In genomic region chr11:64996327-64996709, GRCh38 we compare ENCODE assay signal across 6 cellular contexts. TPM values are rescaled to one million over a fixed set of nuclear protein-coding genes. Genes with fewer than 3 reads are reported as not detected.
DNase-seq lines count a peak whose midpoint lies in the region; ATAC-seq and TF ChIP-seq lines count a peak whose summit lies in the region.

No MANE protein-coding gene starts in this region.

- H3K4me1 ChIP-seq in OCI-LY7 (ENCODE audit: insufficient read depth, low read length, poor library complexity, severe bottlenecking): peaks cover 35% of the 10 kb centered on the region

- CTCF ChIA-PET in OCI-LY7 (lab: Charles Lee; ENCODE audit: unreplicated experiment): interaction anchor here (0.6 kb wide), 1 partner anchor 148 kb away, joined by 4 read pairs; no protein-coding TSS in a partner anchor

- H3K9me3 ChIP-seq in OCI-LY7 (ENCODE audit: low read length): no peaks in the 10 kb centered on the region

- peak overlapping the region; percentile 48 for H3K27ac Mint-ChIP-seq in stimulated activated memory B cell treated with anti-CD40 and anti-IgM and Interleukin-4, amounts not matched to agents 10 μg/mL and 1 μg/mL and 100 μg/mL, for 72 hours

- H3K4me3 ChIP-seq in OCI-LY7 (ENCODE audit: low read depth, low read length, poor library complexity, severe bottlenecking) (peak overlapping the region; percentile 0), foreskin fibroblast (ENCODE audit: low read depth in 1 of 2, low read length in 2 of 2) (peak overlapping the region; percentile 46 to 54)

- H3K4me3 Mint-ChIP-seq in stimulated activated memory B cell treated with anti-CD40 and anti-IgM and Interleukin-4, amounts not matched to agents 10 μg/mL and 1 μg/mL and 100 μg/mL, for 72 hours: peak overlapping the region; percentile 74

- no peaks in the 10 kb centered on the region for H3K36me3 Mint-ChIP-seq in stimulated activated memory B cell treated with anti-CD40 and anti-IgM and Interleukin-4, amounts not matched to agents 10 μg/mL and 1 μg/mL and 100 μg/mL, for 72 hours

- no TSS peak for BruUV-seq in OCI-LY7 (replicated peaks; lab: Mats Ljungman, UMichigan)

- no peak overlapping the region for H3K27ac ChIP-seq in OCI-LY7 (ENCODE audit: low read depth, low read length, poor library complexity, severe bottlenecking)

- no peaks in the 10 kb centered on the region for H3K9me2 ChIP-seq in OCI-LY7 (ENCODE audit: insufficient read depth, low read length)

- H3K9me3 Mint-ChIP-seq in stimulated activated memory B cell treated with anti-CD40 and anti-IgM and Interleukin-4, amounts not matched to agents 10 μg/mL and 1 μg/mL and 100 μg/mL, for 72 hours: no peaks in the 10 kb centered on the region

- no peaks in the 10 kb centered on the region for H3K27me3 Mint-ChIP-seq in stimulated activated memory B cell treated with anti-CD40 and anti-IgM and Interleukin-4, amounts not matched to agents 10 μg/mL and 1 μg/mL and 100 μg/mL, for 72 hours

- TF ChIP-seq CTCF in OCI-LY7 (conservative IDR thresholded peaks at IDR 0.05; ENCODE audit: low read length) (no peak), foreskin fibroblast (IDR thresholded peaks at IDR 0.05; ENCODE audit: low read depth, low read length) (no peak)

- ATAC-seq in stimulated activated memory B cell treated with anti-CD40 and anti-IgM and Interleukin-4, amounts not matched to agents 10 μg/mL and 1 μg/mL and 100 μg/mL, for 72 hours: no peak
- no peak for ATAC-seq in GM21576 (IDR thresholded peaks at IDR 0.05; ENCODE audit: unreplicated experiment)
- ATAC-seq in HG03432 (IDR thresholded peaks at IDR 0.05; ENCODE audit: unreplicated experiment): no peak

- H3K4me2 ChIP-seq in OCI-LY7 (ENCODE audit: low read length): peak overlapping the region; percentile 35

- H2AFZ ChIP-seq in OCI-LY7 (ENCODE audit: low read length): peak overlapping the region; percentile 77

- DNase-seq in OCI-LY7 (ENCODE audit: low spot score): no peak
- DNase-seq in foreskin fibroblast: no peak
- no peak for DNase-seq in activated naive CD4-positive, alpha-beta T cell treated with Interleukin-2 at 50 U/mL for 16 hours

- no peaks in the 10 kb centered on the region for H3K79me2 ChIP-seq in OCI-LY7 (ENCODE audit: insufficient read depth, low read depth, low read length)

- intact Hi-C loops in OCI-LY7 (cut with micrococcal nuclease; ENCODE audit: unreplicated experiment): no loop called here

- peaks cover 34% of the 10 kb centered on the region for H3K4me1 Mint-ChIP-seq in stimulated activated memory B cell treated with anti-CD40 and anti-IgM and Interleukin-4, amounts not matched to agents 10 μg/mL and 1 μg/mL and 100 μg/mL, for 72 hours

- H3K36me3 ChIP-seq in OCI-LY7 (ENCODE audit: insufficient read depth, low read length): no peaks in the 10 kb centered on the region

- POLR2A ChIA-PET in OCI-LY7 (lab: Charles Lee): interaction anchor here (1.0 kb wide), 1 partner anchor 20 kb away, joined by 3 read pairs; no protein-coding TSS in a partner anchor

- H4K20me1 ChIP-seq in OCI-LY7 (ENCODE audit: insufficient read depth, low read length): no peaks in the 10 kb centered on the region

RNA-seq across cellular contexts. Expression of gene BATF2, which starts 0.5 kb away (rescaled TPM):
- 0.33 and 0.79 TPM in 2 replicates for total RNA-seq in OCI-LY7 (2014; rRNA removed; shearing (Covaris generic))
- total RNA-seq in OCI-LY7 (2022): 0.61 and 0.70 TPM in 2 replicates

RNA-seq across cellular contexts. Expression of gene ARL2, which starts 17.6 kb away (rescaled TPM):
- total RNA-seq in OCI-LY7 (2014; rRNA removed; shearing (Covaris generic)): 113 and 130 TPM in 2 replicates
- 95.9 and 102 TPM in 2 replicates for total RNA-seq in OCI-LY7 (2022)

RNA-seq across cellular contexts. Expression of gene MAJIN, which starts 24.4 kb away (rescaled TPM):
- not detected in 2 replicates for total RNA-seq in OCI-LY7 (2014; rRNA removed; shearing (Covaris generic))
- total RNA-seq in OCI-LY7 (2022): not detected in 2 replicates

RNA-seq across cellular contexts. Expression of gene SNX15, which starts 30.9 kb away (rescaled TPM):
- 25.9 and 31.6 TPM in 2 replicates for total RNA-seq in OCI-LY7 (2014; rRNA removed; shearing (Covaris generic))
- 28.3 and 33.6 TPM in 2 replicates for total RNA-seq in OCI-LY7 (2022)

RNA-seq across cellular contexts. Expression of gene SAC3D1, which starts 44.7 kb away (rescaled TPM):
- 23.3 and 28.2 TPM in 2 replicates for total RNA-seq in OCI-LY7 (2014; rRNA removed; shearing (Covaris generic))
- 32.5 and 32.7 TPM in 2 replicates for total RNA-seq in OCI-LY7 (2022)
